Comparison of ENCODE assay signal across 8 cellular contexts in genomic region chr3:108090701-108091497, GRCh38. TPM values are rescaled to one million over a fixed set of nuclear protein-coding genes. Genes with fewer than 3 reads are reported as not detected.
DNase-seq lines count a peak whose midpoint lies in the region; ATAC-seq, FAIRE-seq and TF ChIP-seq lines count a peak whose summit lies in the region.

TSS of gene CD47 (minus strand) at chr3:108091031. CDS start at chr3:108090908, 123 bp downstream.

- peak; percentile 97 for FAIRE-seq in GM12891 (lab: Jason Lieb, UNC)

- TF ChIP-seq POLR2A in GM12891 (IDR thresholded peaks at IDR 0.05; ENCODE audit: low read depth, low read length), result peak; percentile 47; the same call in 1 of the 2 replicates

- intact Hi-C loops in heart right ventricle (cut with DNase I), result loop anchor here in 6 of 10 donors (2.0 to 10.0 kb wide), 6 partner anchors 104 to 156 kb away; partner anchors contain the start of gene IFT57 (in 5 of the 6)
- intact Hi-C loops in posterior vena cava (cut with DNase I), result no loop called here

- peak within 1 kb of the TSS; percentile 99 for H3K4me3 Mint-ChIP-seq in T-helper 1 cell treated with Interleukin-12 subunit alpha and Interleukin-12 subunit beta and Interleukin-4 antibody, amounts not matched to agents 30 μg/mL and 1 μg/mL, for 36 hours
- peak within 1 kb of the TSS; percentile 97 for H3K4me3 Mint-ChIP-seq in type B pancreatic cell

- DNase-seq in GM12891 (ENCODE audit: insufficient read length, low spot score) (peak; percentile 93), NCI-H146 (lab: John Stamatoyannopoulos, UW) (peak; percentile 97), amniotic epithelial cell (ENCODE audit: low read depth) (peak; percentile 78), heart right ventricle (peak; percentile 94 to 98), posterior vena cava (ENCODE audit: low spot score) (peak; percentile 98), type B pancreatic cell (ENCODE audit: extremely low spot score, unreplicated experiment) (peak; percentile 97)

- peaks cover 0 to 47% (median 32%) of the 10 kb centered on the region in 9 donors for H3K4me1 ChIP-seq in heart right ventricle

- H3K9me3 Mint-ChIP-seq in T-helper 1 cell treated with Interleukin-12 subunit alpha and Interleukin-12 subunit beta and Interleukin-4 antibody, amounts not matched to agents 30 μg/mL and 1 μg/mL, for 36 hours, result peaks cover 4% of the 10 kb centered on the region
- peaks cover 5% of the 10 kb centered on the region for H3K9me3 Mint-ChIP-seq in type B pancreatic cell

- H3K27me3 ChIP-seq in heart right ventricle, result no peaks in the 10 kb centered on the region

- peak; percentile 69 for ATAC-seq in HG02840 (IDR thresholded peaks at IDR 0.05; ENCODE audit: low FRiP score, unreplicated experiment)
- ATAC-seq in heart right ventricle, result peak; percentile 92 to 98 (median 96)

- TF ChIP-seq CTCF in heart right ventricle (IDR thresholded peaks at IDR 0.05) (peak in 1 of 9 donors; percentile 11), type B pancreatic cell (conservative IDR thresholded peaks at IDR 0.05) (no peak)

- H3K27ac ChIP-seq in heart right ventricle, result peak within 1 kb of the TSS; percentile 19 to 99 (median 92)

- no peaks in the 10 kb centered on the region for H3K9me3 ChIP-seq in heart right ventricle

- H3K27ac Mint-ChIP-seq in T-helper 1 cell treated with Interleukin-12 subunit alpha and Interleukin-12 subunit beta and Interleukin-4 antibody, amounts not matched to agents 30 μg/mL and 1 μg/mL, for 36 hours, result peak within 1 kb of the TSS; percentile 99
- peak within 1 kb of the TSS; percentile 87 for H3K27ac Mint-ChIP-seq in type B pancreatic cell

- peak within 1 kb of the TSS; percentile 73 to 97 (median 94) for H3K4me3 ChIP-seq in heart right ventricle

- peaks cover 15% of the 10 kb centered on the region for H3K27me3 Mint-ChIP-seq in T-helper 1 cell treated with Interleukin-12 subunit alpha and Interleukin-12 subunit beta and Interleukin-4 antibody, amounts not matched to agents 30 μg/mL and 1 μg/mL, for 36 hours (ENCODE audit: low read depth)
- H3K27me3 Mint-ChIP-seq in type B pancreatic cell, result peaks cover 7% of the 10 kb centered on the region

- 0% methylated on average over 71 to 106 of the region's 106 CpGs for WGBS in heart right ventricle, 2 donors

- H3K36me3 ChIP-seq in heart right ventricle, result peaks cover 0 to 8% (median 0%) of the 10 kb centered on the region in 9 donors

- H3K36me3 Mint-ChIP-seq in T-helper 1 cell treated with Interleukin-12 subunit alpha and Interleukin-12 subunit beta and Interleukin-4 antibody, amounts not matched to agents 30 μg/mL and 1 μg/mL, for 36 hours (ENCODE audit: low read depth), result peaks cover 10% of the 10 kb centered on the region
- peaks cover 4% of the 10 kb centered on the region for H3K36me3 Mint-ChIP-seq in type B pancreatic cell

- peaks cover 19% of the 10 kb centered on the region for H3K4me1 Mint-ChIP-seq in T-helper 1 cell treated with Interleukin-12 subunit alpha and Interleukin-12 subunit beta and Interleukin-4 antibody, amounts not matched to agents 30 μg/mL and 1 μg/mL, for 36 hours (ENCODE audit: low read depth)
- H3K4me1 Mint-ChIP-seq in type B pancreatic cell (ENCODE audit: unreplicated experiment), result peaks cover 10% of the 10 kb centered on the region

TF ChIP-seq in GM12891, 5 proteins besides CTCF, POLR2A, EP300 and RAD21:
- TF ChIP-seq POLR2AphosphoS5 (IDR thresholded peaks at IDR 0.05; ENCODE audit: low read depth, low read length) (peak; percentile 50; the same call in 1 of the 2 replicates), SPI1 (IDR thresholded peaks at IDR 0.05; ENCODE audit: low read depth, low read length) (no peak), TAF1 (IDR thresholded peaks at IDR 0.05; ENCODE audit: low read depth, low read length) (0 out of 2 replicates have a peak, but pooled peaks have one; percentile 16)
TF ChIP-seq in GM12891: peak in this region for 2.

RNA-seq across cellular contexts. Expression of gene CD47, which starts in this region (rescaled TPM):
- polyA plus RNA-seq in GM12891 (2012; ENCODE audit: low read depth, missing spikeins), result 62.8 TPM
- total RNA-seq in heart right ventricle, result 10 to 100 TPM; 36.3 to 76.3 (median 51.2) TPM
- polyA plus RNA-seq in heart right ventricle, result 10 to 100 TPM; 17.9 to 32.4 TPM
- 10 to 100 TPM; 72.4 to 74.0 TPM for total RNA-seq in posterior vena cava
- 113 and 204 TPM in 2 replicates for total RNA-seq in type B pancreatic cell (ENCODE audit: low replicate concordance)

Comparison
In these comparisons a context has a peak if more than half of its experiments do, and no peak if none do; other contexts are left out.
1. Peak in every context shown above with its lines: DNase-seq, ATAC-seq, H3K4me3 ChIP-seq and H3K27ac ChIP-seq.
2. intact Hi-C loops: an anchor here in heart right ventricle (2.0 to 10.0 kb wide); none called in posterior vena cava.